ENCODE assay signal across 11 cellular contexts in the genomic region with DNA sequence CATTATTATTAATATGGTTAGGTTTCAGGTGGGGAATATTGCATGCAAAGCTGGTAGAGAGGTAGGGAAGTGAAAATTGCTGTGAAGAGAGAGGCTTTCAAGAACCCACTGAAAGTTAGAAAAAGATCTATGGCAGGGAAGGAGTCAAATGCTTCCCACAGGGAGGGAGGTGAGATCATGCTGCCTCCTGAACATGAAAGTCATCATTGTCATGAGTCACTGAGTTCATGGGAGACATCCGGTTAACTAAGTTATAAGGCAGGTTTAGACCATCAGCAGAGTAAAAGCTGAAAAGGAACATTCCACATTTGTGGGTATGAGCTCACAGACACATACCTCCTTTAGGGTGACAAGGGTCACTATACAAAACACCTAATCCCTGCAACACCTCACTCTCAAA. TPM values are rescaled to one million over a fixed set of nuclear protein-coding genes. Genes with fewer than 3 reads are reported as not detected.
DNase-seq lines count a peak whose midpoint lies in the region; ATAC-seq and FAIRE-seq lines count a peak whose summit lies in the region.
"Had no signal": no experiment of that assay in that cellular context is flagged by ENCODE, and none has a peak within 500 bp of the region (broad histone marks: within the 10 kb centered on the region; RNA-seq: fewer than 3 reads in every experiment).

No MANE protein-coding gene starts in this region.

- peak; percentile 59 for ATAC-seq in GM18868 (IDR thresholded peaks at IDR 0.05; ENCODE audit: unreplicated experiment)
- no peak for ATAC-seq in T-helper 17 cell
- ATAC-seq in HG02642 (IDR thresholded peaks at IDR 0.05; ENCODE audit: poor library complexity, unreplicated experiment), result no peak

- FAIRE-seq in HTR-8/SVneo (lab: Jason Lieb, UNC), result peak; percentile 80
- FAIRE-seq: TTC549 had no signal

- H3K27me3 Mint-ChIP-seq in T-helper 17 cell, result no peaks in the 10 kb centered on the region

- H3K36me3 Mint-ChIP-seq in T-helper 17 cell (ENCODE audit: low read depth), result peaks cover 3% of the 10 kb centered on the region

- no peak overlapping the region for H3K4me3 Mint-ChIP-seq in T-helper 17 cell

- peaks cover 3% of the 10 kb centered on the region for H3K4me1 Mint-ChIP-seq in T-helper 17 cell

- no peaks in the 10 kb centered on the region for H3K9me3 ChIP-seq in T-helper 17 cell (ENCODE audit: control insufficient read depth, low read length, poor library complexity, severe bottlenecking)

- peak; percentile 78 for DNase-seq in HTR-8/SVneo (ENCODE audit: insufficient read length, low spot score)
- DNase-seq in non-pigmented ciliary epithelial cell (ENCODE audit: low read depth), result peak; percentile 97
- no peak for DNase-seq in SKM-1 treated with dmso at 0.1 percent for 144 hours (lab: John Stamatoyannopoulos, UW; ENCODE audit: unreplicated experiment)
- DNase-seq in GF-D8 (lab: John Stamatoyannopoulos, UW), result no peak
- DNase-seq in T-helper 17 cell, result no peak
- DNase-seq: aorta, KG1 had no signal

- H3K27ac Mint-ChIP-seq in T-helper 17 cell, result no peak overlapping the region

- H3K27ac ChIP-seq in cingulate gyrus (ENCODE audit: low read depth, low read length), result peak overlapping the region; percentile 42

RNA-seq across cellular contexts. Expression of gene GATB, which starts 16.2 kb away (rescaled TPM):
- 1 to 10 TPM; 7.5 to 8.3 TPM for total RNA-seq in T-helper 17 cell

Comparison
In these comparisons a context has a peak if more than half of its experiments do, and no peak if none do; other contexts are left out.
1. DNase-seq: peak in HTR-8/SVneo (single experiment) and non-pigmented ciliary epithelial cell (single experiment); none in SKM-1 treated with dmso at 0.1 percent for 144 hours (single experiment), GF-D8 (single experiment) and T-helper 17 cell (0 of 3).